In genomic region chr15:90609254-90610185, GRCh38 we compare ENCODE assay signal across 12 cellular contexts.
DNase-seq lines count a peak whose midpoint lies in the region; ATAC-seq and TF ChIP-seq lines count a peak whose summit lies in the region.
"Had no signal": no experiment of that assay in that cellular context is flagged by ENCODE, and none has a peak within 500 bp of the region (broad histone marks: within the 10 kb centered on the region; RNA-seq: fewer than 3 reads in every experiment).

No MANE protein-coding gene starts in this region.

- peaks cover 17% of the 10 kb centered on the region for H3K4me1 ChIP-seq in adipocyte (ENCODE audit: control insufficient read depth, insufficient read depth, low read length)
- H3K4me1 ChIP-seq in lower lobe of right lung, result peaks cover 18% of the 10 kb centered on the region
- peaks cover 25 to 58% of the 10 kb centered on the region in 2 donors for H3K4me1 ChIP-seq in thoracic aorta (ENCODE audit: control insufficient read depth in 1 of 2, low read depth in 2 of 2)
- H3K4me1 ChIP-seq in mucosa of descending colon (ENCODE audit: low read depth), result peaks cover 5% of the 10 kb centered on the region

- no peak for TF ChIP-seq CTCF in lower lobe of right lung (IDR thresholded peaks at IDR 0.05)
- no peak for TF ChIP-seq CTCF in thoracic aorta (IDR thresholded peaks at IDR 0.05)
- no peak for TF ChIP-seq CTCF in mucosa of descending colon (IDR thresholded peaks at IDR 0.05)

- intact Hi-C loops in lower lobe of right lung (cut with DNase I) (no loop called here), mucosa of descending colon (cut with DNase I, micrococcal nuclease) (no loop called here)

- no peak overlapping the region for H3K9ac ChIP-seq in adipocyte (ENCODE audit: low read length)

- peak overlapping the region; percentile 65 for H3K27ac Mint-ChIP-seq in activated CD4-positive, alpha-beta T cell treated with anti-CD3 and anti-CD28 coated beads, Interleukin-2, amount 10 ng/mL, durations not matched to agents 7 days and 5 days
- H3K27ac Mint-ChIP-seq: activated B cell treated with CpG ODN at 0.5 μM for 24 hours had no signal

- CTCF ChIA-PET in activated CD4-positive, alpha-beta T cell treated with anti-CD3 and anti-CD28 coated beads, Interleukin-2, amount 10 ng/mL, durations not matched to agents 7 days and 5 days (lab: Charles Lee), result interaction anchor here (0.9 to 1.5 kb wide), 3 partner anchors 11 to 38 kb away, joined by 3 to 4 read pairs (median 3); no protein-coding TSS in a partner anchor

- peak overlapping the region; percentile 27 for H3K27ac ChIP-seq in lower lobe of right lung
- H3K27ac ChIP-seq in thoracic aorta, result peak overlapping the region; percentile 65 to 82

- no peak overlapping the region for H3K4me3 Mint-ChIP-seq in activated CD4-positive, alpha-beta T cell treated with anti-CD3 and anti-CD28 coated beads, Interleukin-2, amount 10 ng/mL, durations not matched to agents 7 days and 5 days
- H3K4me3 Mint-ChIP-seq: activated B cell treated with CpG ODN at 0.5 μM for 24 hours had no signal

- H3K36me3 ChIP-seq in adipocyte (ENCODE audit: control insufficient read depth, insufficient read depth, low read length, severe bottlenecking) (peaks cover 53% of the 10 kb centered on the region), lower lobe of right lung (peaks cover 61% of the 10 kb centered on the region), thoracic aorta (no peaks in the 10 kb centered on the region), mucosa of descending colon (ENCODE audit: low read depth) (no peaks in the 10 kb centered on the region)

- no peaks in the 10 kb centered on the region for H3K27me3 ChIP-seq in adipocyte (replicated peaks; ENCODE audit: control insufficient read depth, insufficient read depth, low read length)
- no peaks in the 10 kb centered on the region for H3K27me3 ChIP-seq in lower lobe of right lung (ENCODE audit: low read depth)
- H3K27me3 ChIP-seq in thoracic aorta (replicated peaks; ENCODE audit: insufficient read depth), result no peaks in the 10 kb centered on the region

- POLR2A ChIA-PET in activated CD4-positive, alpha-beta T cell treated with anti-CD3 and anti-CD28 coated beads, Interleukin-2, amount 10 ng/mL, durations not matched to agents 7 days and 5 days (lab: Charles Lee), result no interaction called here

- peaks cover 53% of the 10 kb centered on the region for H3K36me3 Mint-ChIP-seq in activated CD4-positive, alpha-beta T cell treated with anti-CD3 and anti-CD28 coated beads, Interleukin-2, amount 10 ng/mL, durations not matched to agents 7 days and 5 days (ENCODE audit: low read depth)

- DNase-seq in activated CD4-positive, alpha-beta T cell treated with anti-CD3 and anti-CD28 coated beads, Interleukin-2, amount 10 ng/mL, durations not matched to agents 7 days and 5 days, result no peak
- DNase-seq in activated CD4-positive, alpha-beta T cell treated with anti-CD3 and anti-CD28 coated beads for 48 hours, result no peak
- DNase-seq in adipocyte (ENCODE audit: low read depth), result peak; percentile 24
- no peak for DNase-seq in lower lobe of right lung
- DNase-seq in thoracic aorta (ENCODE audit: low spot score), result no peak
- DNase-seq in mucosa of descending colon, result no peak
- no peak for DNase-seq in NCI-H748 treated with DMSO at 0.1 percent for 48 hours (lab: John Stamatoyannopoulos, UW)
- DNase-seq: activated B cell treated with CpG ODN at 0.5 μM for 24 hours; activated gamma-delta T cell treated with Interleukin-2 at 50 U/mL for 16 hours; stimulated activated CD4-positive, alpha-beta T cell treated with anti-CD3 and anti-CD28 coated beads, Interleukin-12 subunit alpha, Interleukin-12 subunit beta, amount 100 ng/mL, for 4 hours; stimulated activated CD8-positive, alpha-beta memory T cell treated with anti-CD3 and anti-CD28 coated beads, Interleukin-4, amount 100 ng/mL, for 48 hours had no signal

- H3K9me3 ChIP-seq in adipocyte (ENCODE audit: control insufficient read depth, low read length) (no peaks in the 10 kb centered on the region), lower lobe of right lung (no peaks in the 10 kb centered on the region), thoracic aorta (no peaks in the 10 kb centered on the region), mucosa of descending colon (no peaks in the 10 kb centered on the region)

- H3K4me3 ChIP-seq in adipocyte (ENCODE audit: low read length) (no peak overlapping the region), lower lobe of right lung (no peak overlapping the region), thoracic aorta (peak overlapping the region; percentile 53), mucosa of descending colon (no peak overlapping the region)

- ATAC-seq in lower lobe of right lung (no peak), thoracic aorta (ENCODE audit: insufficient number of reproducible peaks, low FRiP score, low read depth) (no peak), mucosa of descending colon (no peak), HG03565 (IDR thresholded peaks at IDR 0.05; ENCODE audit: unreplicated experiment) (no peak)

- H3K9me3 Mint-ChIP-seq in activated CD4-positive, alpha-beta T cell treated with anti-CD3 and anti-CD28 coated beads, Interleukin-2, amount 10 ng/mL, durations not matched to agents 7 days and 5 days, result no peaks in the 10 kb centered on the region
- H3K9me3 Mint-ChIP-seq: activated B cell treated with CpG ODN at 0.5 μM for 24 hours had no signal

- H3K4me1 Mint-ChIP-seq in activated CD4-positive, alpha-beta T cell treated with anti-CD3 and anti-CD28 coated beads, Interleukin-2, amount 10 ng/mL, durations not matched to agents 7 days and 5 days, result peaks cover 24% of the 10 kb centered on the region

- H3K27me3 Mint-ChIP-seq in activated CD4-positive, alpha-beta T cell treated with anti-CD3 and anti-CD28 coated beads, Interleukin-2, amount 10 ng/mL, durations not matched to agents 7 days and 5 days, result no peaks in the 10 kb centered on the region
- H3K27me3 Mint-ChIP-seq: activated B cell treated with CpG ODN at 0.5 μM for 24 hours had no signal
